1 cellular context compared by ENCODE assay signal in the genomic region with DNA sequence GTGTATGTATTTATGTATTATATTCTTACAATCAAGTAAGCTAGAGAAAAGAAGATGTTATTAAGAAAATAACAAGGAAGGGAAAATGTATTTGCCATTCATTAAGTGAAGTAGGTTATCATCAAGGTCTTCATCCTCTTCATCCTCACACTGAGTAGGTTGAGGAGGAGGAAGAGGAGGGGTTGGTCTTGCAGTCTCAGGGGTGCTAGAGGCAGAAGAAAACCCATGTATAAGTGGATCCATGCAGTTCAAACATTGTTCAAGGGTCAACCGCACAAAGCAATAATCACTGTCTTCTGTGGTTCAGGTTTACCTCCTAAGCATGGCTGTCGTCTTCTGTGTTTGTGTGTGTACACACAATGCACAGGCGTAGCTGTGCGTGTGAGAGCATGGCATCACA.
TF ChIP-seq lines count a peak whose summit lies in the region.

No MANE protein-coding gene starts in this region.

TF ChIP-seq in HEK293, 187 proteins besides CTCF, POLR2A, EP300 and RAD21:
- TF ChIP-seq ZNF133 (tag by site-specific recombination; IDR thresholded peaks at IDR 0.05) (peak; percentile 57), ZNF266 (tag by site-specific recombination; IDR thresholded peaks at IDR 0.05; ENCODE audit: low read depth) (no peak)
- TF ChIP-seq, protein P1, sequence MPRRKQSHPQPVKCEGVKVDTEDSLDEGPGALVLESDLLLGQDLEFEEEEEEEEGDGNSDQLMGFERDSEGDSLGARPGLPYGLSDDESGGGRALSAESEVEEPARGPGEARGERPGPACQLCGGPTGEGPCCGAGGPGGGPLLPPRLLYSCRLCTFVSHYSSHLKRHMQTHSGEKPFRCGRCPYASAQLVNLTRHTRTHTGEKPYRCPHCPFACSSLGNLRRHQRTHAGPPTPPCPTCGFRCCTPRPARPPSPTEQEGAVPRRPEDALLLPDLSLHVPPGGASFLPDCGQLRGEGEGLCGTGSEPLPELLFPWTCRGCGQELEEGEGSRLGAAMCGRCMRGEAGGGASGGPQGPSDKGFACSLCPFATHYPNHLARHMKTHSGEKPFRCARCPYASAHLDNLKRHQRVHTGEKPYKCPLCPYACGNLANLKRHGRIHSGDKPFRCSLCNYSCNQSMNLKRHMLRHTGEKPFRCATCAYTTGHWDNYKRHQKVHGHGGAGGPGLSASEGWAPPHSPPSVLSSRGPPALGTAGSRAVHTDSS (tag by site-specific recombination; IDR thresholded peaks at IDR 0.05), result peak; percentile 82
